Comparison of ENCODE assay signal across 9 cellular contexts in genomic region chr18:62521588-62521987, GRCh38. TPM values are rescaled to one million over a fixed set of nuclear protein-coding genes. Genes with fewer than 3 reads are reported as not detected.
DNase-seq lines count a peak whose midpoint lies in the region; ATAC-seq and TF ChIP-seq lines count a peak whose summit lies in the region.
"Had no signal": no experiment of that assay in that cellular context is flagged by ENCODE, and none has a peak within 500 bp of the region (broad histone marks: within the 10 kb centered on the region; RNA-seq: fewer than 3 reads in every experiment).

No MANE protein-coding gene starts in this region.

- H3K9me3 Mint-ChIP-seq in activated T-helper 2 cell treated with anti-CD3 and anti-CD28 coated beads, Interferon-gamma antibody, Interleukin-2, Interleukin-4, amounts not matched to agents 10 μg/mL and 5 μg/mL and 100 μg/mL, durations not matched to agents 14 hours and 24 hours and 36 hours, result no peaks in the 10 kb centered on the region

- no peak for TF ChIP-seq CTCF in cardiac muscle cell (IDR thresholded peaks at IDR 0.05; ENCODE audit: low read depth, low read length)
- no peak for TF ChIP-seq CTCF in kidney epithelial cell (IDR thresholded peaks at IDR 0.05; ENCODE audit: insufficient read depth, low read length, poor library complexity, severe bottlenecking)
- TF ChIP-seq CTCF in upper lobe of left lung (IDR thresholded peaks at IDR 0.05), result no peak

- H3K36me3 ChIP-seq in cardiac muscle cell (no peaks in the 10 kb centered on the region), kidney epithelial cell (ENCODE audit: control insufficient read depth, insufficient read depth, low read length) (no peaks in the 10 kb centered on the region), upper lobe of left lung (no peaks in the 10 kb centered on the region)

- TF ChIP-seq POLR2A in upper lobe of left lung (IDR thresholded peaks at IDR 0.05), result no peak

- peak overlapping the region; percentile 94 for H3K4me3 Mint-ChIP-seq in activated T-helper 2 cell treated with anti-CD3 and anti-CD28 coated beads, Interferon-gamma antibody, Interleukin-2, Interleukin-4, amounts not matched to agents 10 μg/mL and 5 μg/mL and 100 μg/mL, durations not matched to agents 14 hours and 24 hours and 36 hours (ENCODE audit: low read depth)

- H3K27me3 ChIP-seq in cardiac muscle cell, result peaks cover 16% of the 10 kb centered on the region
- H3K27me3 ChIP-seq in kidney epithelial cell (ENCODE audit: control insufficient read depth, insufficient read depth, low read length), result no peaks in the 10 kb centered on the region
- H3K27me3 ChIP-seq in upper lobe of left lung, result no peaks in the 10 kb centered on the region

- no peak for TF ChIP-seq EP300 in upper lobe of left lung (IDR thresholded peaks at IDR 0.05)

- DNase-seq in cardiac muscle cell (ENCODE audit: low read depth in 1 of 2, low spot score in 1 of 2), result peak in 1 of 2 donors; percentile 30
- DNase-seq in cardiac septum (ENCODE audit: low spot score), result no peak
- no peak for DNase-seq in activated T-helper 2 cell treated with anti-CD3 and anti-CD28 coated beads, Interferon-gamma antibody, Interleukin-2, Interleukin-4, amounts not matched to agents 10 μg/mL and 5 μg/mL and 100 μg/mL, durations not matched to agents 14 hours and 24 hours and 36 hours (ENCODE audit: low spot score)
- DNase-seq in kidney epithelial cell (ENCODE audit: low read depth), result no peak
- DNase-seq in upper lobe of left lung, result no peak
- no peak for DNase-seq in midbrain (lab: John Stamatoyannopoulos, UW)
- DNase-seq: cerebellar nuclear complex had no signal

- H3K4me3 ChIP-seq in cardiac muscle cell (peak overlapping the region; percentile 70), kidney epithelial cell (ENCODE audit: low read depth, low read length) (peak overlapping the region; percentile 63), upper lobe of left lung (peak overlapping the region in 3 of 4 donors; percentile 61 to 90 (median 76))

- H3K36me3 Mint-ChIP-seq in activated T-helper 2 cell treated with anti-CD3 and anti-CD28 coated beads, Interferon-gamma antibody, Interleukin-2, Interleukin-4, amounts not matched to agents 10 μg/mL and 5 μg/mL and 100 μg/mL, durations not matched to agents 14 hours and 24 hours and 36 hours (ENCODE audit: low read depth), result peaks cover 25% of the 10 kb centered on the region

- H3K4me1 ChIP-seq in cardiac muscle cell (ENCODE audit: low read depth) (peaks cover 7% of the 10 kb centered on the region), upper lobe of left lung (peaks cover 8 to 26% (median 20%) of the 10 kb centered on the region in 4 donors)

- H3K9me3 ChIP-seq in cardiac muscle cell (ENCODE audit: low read depth), result no peaks in the 10 kb centered on the region
- no peaks in the 10 kb centered on the region for H3K9me3 ChIP-seq in upper lobe of left lung

- 32 to 54% methylated on average over 2 of the region's 2 CpGs for WGBS in upper lobe of left lung, 2 donors

- H3K4me1 Mint-ChIP-seq in activated T-helper 2 cell treated with anti-CD3 and anti-CD28 coated beads, Interferon-gamma antibody, Interleukin-2, Interleukin-4, amounts not matched to agents 10 μg/mL and 5 μg/mL and 100 μg/mL, durations not matched to agents 14 hours and 24 hours and 36 hours (ENCODE audit: low read depth), result peaks cover 23% of the 10 kb centered on the region

- H3K27ac ChIP-seq in cardiac muscle cell (no peak overlapping the region), upper lobe of left lung (peak overlapping the region in 1 of 4 donors; percentile 94)

- intact Hi-C loops in cardiac septum (cut with DNase I), result loop anchor here (10.0 kb wide), 1 partner anchor 337 kb away; the partner anchor contains the start of genes PIGN and RELCH
- intact Hi-C loops in activated T-helper 2 cell treated with anti-CD3 and anti-CD28 coated beads, Interferon-gamma antibody, Interleukin-2, Interleukin-4, amounts not matched to agents 10 μg/mL and 5 μg/mL and 100 μg/mL, durations not matched to agents 14 hours and 24 hours and 36 hours (cut with micrococcal nuclease), result loop anchor here (1.0 to 10.0 kb wide), 3 partner anchors 63 to 1433 kb away; no protein-coding TSS in a partner anchor

- H3K27ac Mint-ChIP-seq in activated T-helper 2 cell treated with anti-CD3 and anti-CD28 coated beads, Interferon-gamma antibody, Interleukin-2, Interleukin-4, amounts not matched to agents 10 μg/mL and 5 μg/mL and 100 μg/mL, durations not matched to agents 14 hours and 24 hours and 36 hours, result peak overlapping the region; percentile 88

- ATAC-seq in upper lobe of left lung (ENCODE audit: low FRiP score in 2 of 2) (no peak), HG02623 (IDR thresholded peaks at IDR 0.05; ENCODE audit: unreplicated experiment) (no peak), HG02981 (IDR thresholded peaks at IDR 0.05; ENCODE audit: unreplicated experiment) (no peak)

- no peaks in the 10 kb centered on the region for H3K27me3 Mint-ChIP-seq in activated T-helper 2 cell treated with anti-CD3 and anti-CD28 coated beads, Interferon-gamma antibody, Interleukin-2, Interleukin-4, amounts not matched to agents 10 μg/mL and 5 μg/mL and 100 μg/mL, durations not matched to agents 14 hours and 24 hours and 36 hours (ENCODE audit: low read depth)

RNA-seq across cellular contexts. Expression of gene ZCCHC2, which starts 1.2 kb away (rescaled TPM):
- 12.2 and 25.2 TPM in 2 replicates for total RNA-seq in cardiac muscle cell
- polyA plus RNA-seq in cardiac muscle cell, result 2.1 and 5.9 TPM in 2 replicates
- total RNA-seq in cardiac septum, result 19.1 TPM
- 43.8 and 48.6 TPM in 2 replicates for total RNA-seq in activated T-helper 2 cell treated with anti-CD3 and anti-CD28 coated beads, Interferon-gamma antibody, Interleukin-2, Interleukin-4, amounts not matched to agents 10 μg/mL and 5 μg/mL and 100 μg/mL, durations not matched to agents 14 hours and 24 hours and 36 hours
- 8.7 and 10.7 TPM in 2 replicates for total RNA-seq in kidney epithelial cell
- total RNA-seq in upper lobe of left lung, result 10 to 100 TPM; 29.9 to 60.8 (median 40.6) TPM
